1 cellular context compared by ENCODE assay signal in the genomic region with DNA sequence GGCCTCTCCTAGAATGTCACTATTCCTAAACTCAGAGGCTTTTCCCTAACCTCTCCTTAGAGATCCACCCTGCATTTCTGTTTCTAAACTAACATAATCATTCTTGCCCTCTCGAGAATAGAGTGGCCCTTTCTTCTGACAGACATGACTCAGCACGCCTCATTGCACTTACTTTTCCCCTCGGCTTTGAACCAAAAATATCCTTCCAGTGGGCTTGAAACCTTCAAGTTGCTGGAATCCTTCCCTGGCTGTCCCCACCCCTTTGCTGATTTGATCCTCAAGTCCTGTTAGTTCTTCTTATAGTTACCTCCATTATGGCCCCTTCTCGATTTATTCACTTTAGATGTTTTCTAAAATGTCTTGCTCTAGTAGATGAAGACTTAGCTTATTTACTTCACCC.
TF ChIP-seq lines count a peak whose summit lies in the region.

No MANE protein-coding gene starts in this region.

TF ChIP-seq in HCT116, 20 proteins besides CTCF, POLR2A, EP300 and RAD21 (continued from another document):
- TF ChIP-seq, protein P1, sequence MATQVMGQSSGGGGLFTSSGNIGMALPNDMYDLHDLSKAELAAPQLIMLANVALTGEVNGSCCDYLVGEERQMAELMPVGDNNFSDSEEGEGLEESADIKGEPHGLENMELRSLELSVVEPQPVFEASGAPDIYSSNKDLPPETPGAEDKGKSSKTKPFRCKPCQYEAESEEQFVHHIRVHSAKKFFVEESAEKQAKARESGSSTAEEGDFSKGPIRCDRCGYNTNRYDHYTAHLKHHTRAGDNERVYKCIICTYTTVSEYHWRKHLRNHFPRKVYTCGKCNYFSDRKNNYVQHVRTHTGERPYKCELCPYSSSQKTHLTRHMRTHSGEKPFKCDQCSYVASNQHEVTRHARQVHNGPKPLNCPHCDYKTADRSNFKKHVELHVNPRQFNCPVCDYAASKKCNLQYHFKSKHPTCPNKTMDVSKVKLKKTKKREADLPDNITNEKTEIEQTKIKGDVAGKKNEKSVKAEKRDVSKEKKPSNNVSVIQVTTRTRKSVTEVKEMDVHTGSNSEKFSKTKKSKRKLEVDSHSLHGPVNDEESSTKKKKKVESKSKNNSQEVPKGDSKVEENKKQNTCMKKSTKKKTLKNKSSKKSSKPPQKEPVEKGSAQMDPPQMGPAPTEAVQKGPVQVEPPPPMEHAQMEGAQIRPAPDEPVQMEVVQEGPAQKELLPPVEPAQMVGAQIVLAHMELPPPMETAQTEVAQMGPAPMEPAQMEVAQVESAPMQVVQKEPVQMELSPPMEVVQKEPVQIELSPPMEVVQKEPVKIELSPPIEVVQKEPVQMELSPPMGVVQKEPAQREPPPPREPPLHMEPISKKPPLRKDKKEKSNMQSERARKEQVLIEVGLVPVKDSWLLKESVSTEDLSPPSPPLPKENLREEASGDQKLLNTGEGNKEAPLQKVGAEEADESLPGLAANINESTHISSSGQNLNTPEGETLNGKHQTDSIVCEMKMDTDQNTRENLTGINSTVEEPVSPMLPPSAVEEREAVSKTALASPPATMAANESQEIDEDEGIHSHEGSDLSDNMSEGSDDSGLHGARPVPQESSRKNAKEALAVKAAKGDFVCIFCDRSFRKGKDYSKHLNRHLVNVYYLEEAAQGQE (IDR thresholded peaks at IDR 0.05; ENCODE audit: low read depth) = no peak
- TF ChIP-seq MAX (IDR thresholded peaks at IDR 0.05) = no peak
TF ChIP-seq in HCT116: peak in this region for 4.
